In the genomic region with DNA sequence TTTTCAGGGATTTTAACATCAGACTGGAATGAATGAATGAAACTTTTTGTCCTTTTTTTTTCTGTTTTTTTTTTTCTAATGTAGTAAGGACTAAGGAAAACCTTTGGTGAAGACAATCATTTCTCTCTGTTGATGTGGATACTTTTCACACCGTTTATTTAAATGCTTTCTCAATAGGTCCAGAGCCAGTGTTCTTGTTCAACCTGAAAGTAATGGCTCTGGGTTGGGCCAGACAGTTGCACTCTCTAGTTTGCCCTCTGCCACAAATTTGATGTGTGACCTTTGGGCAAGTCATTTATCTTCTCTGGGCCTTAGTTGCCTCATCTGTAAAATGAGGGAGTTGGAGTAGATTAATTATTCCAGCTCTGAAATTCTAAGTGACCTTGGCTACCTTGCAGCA, we compare ENCODE assay signal across 20 cellular contexts. TPM values are rescaled to one million over a fixed set of nuclear protein-coding genes. Genes with fewer than 3 reads are reported as not detected.
A peak's percentile ranks its signal among the peaks of the same experiment; 100 is the strongest.
DNase-seq lines count a peak whose midpoint lies in the region; ATAC-seq, FAIRE-seq and TF ChIP-seq lines count a peak whose summit lies in the region.
"Had no signal": no experiment of that assay in that cellular context is flagged by ENCODE, and none has a peak within 500 bp of the region (broad histone marks: within the 10 kb centered on the region; RNA-seq: fewer than 3 reads in every experiment).

No MANE protein-coding gene starts in this region.

- BruUV-seq in HCT116 (replicated peaks; lab: Mats Ljungman, UMichigan) = no TSS peak

- TF ChIP-seq POLR2A in HCT116 (IDR thresholded peaks at IDR 0.05; ENCODE audit: borderline replicate concordance, extremely low read depth, insufficient read depth, insufficient read length) = no peak

- no peak overlapping the region for H2AFZ ChIP-seq in HCT116 (ENCODE audit: low read depth, low read length, poor library complexity, severe bottlenecking)
- H2AFZ ChIP-seq in astrocyte (ENCODE audit: low read depth, low read length) = no peak overlapping the region
- H2AFZ ChIP-seq: GM23248 had no signal

- TF ChIP-seq RAD21 in HCT116 (IDR thresholded peaks at IDR 0.05; ENCODE audit: low read depth) = no peak

- no peak for FAIRE-seq in astrocyte (lab: Jason Lieb, UNC)

- no peak for TF ChIP-seq CTCF in activated CD8-positive, alpha-beta T cell treated with anti-CD3 and anti-CD28 coated beads for 36 hours (IDR thresholded peaks at IDR 0.05)
- TF ChIP-seq CTCF in HCT116 (IDR thresholded peaks at IDR 0.05 in 2 of 3, conservative IDR thresholded peaks at IDR 0.05 in 1 of 3; ENCODE audit: borderline replicate concordance in 1 of 3, insufficient read depth in 1 of 3, low read depth in 2 of 3, low read length in 2 of 3) (no peak), astrocyte (IDR thresholded peaks at IDR 0.05; ENCODE audit: insufficient read depth, low read depth, low read length) (no peak)

- H3K36me3 Mint-ChIP-seq in activated CD8-positive, alpha-beta T cell treated with anti-CD3 and anti-CD28 coated beads for 36 hours (ENCODE audit: low read depth) = peaks cover 69% of the 10 kb centered on the region
- peaks cover 83% of the 10 kb centered on the region for H3K36me3 Mint-ChIP-seq in activated CD8-positive, alpha-beta T cell treated with anti-CD3 and anti-CD28 coated beads, Interleukin-2, amount 10 ng/mL, durations not matched to agents 7 days and 5 days (ENCODE audit: low read depth)
- peaks cover 23% of the 10 kb centered on the region for H3K36me3 Mint-ChIP-seq in astrocyte (ENCODE audit: low read depth, unreplicated experiment)
- H3K36me3 Mint-ChIP-seq in stimulated activated naive B cell treated with anti-CD40 and anti-IgM and Interleukin-4, amounts not matched to agents 10 μg/mL and 1 μg/mL and 100 μg/mL, for 72 hours = peaks cover 43 to 71% of the 10 kb centered on the region in 2 donors

- CTCF ChIA-PET in activated CD8-positive, alpha-beta T cell treated with anti-CD3 and anti-CD28 coated beads for 36 hours (lab: Charles Lee) = no interaction called here
- CTCF ChIA-PET in activated CD8-positive, alpha-beta T cell treated with anti-CD3 and anti-CD28 coated beads, Interleukin-2, amount 10 ng/mL, durations not matched to agents 7 days and 5 days (lab: Charles Lee) = interaction anchor here (1.7 kb wide), 1 partner anchor 264 kb away, joined by 4 read pairs; a partner anchor contains a TSS
- CTCF ChIA-PET in HCT116 (lab: Charles Lee) = no interaction called here

- H3K4me2 ChIP-seq in HCT116 (ENCODE audit: low read length) (no peak overlapping the region), astrocyte (ENCODE audit: low read length) (no peak overlapping the region)

- RAD21 ChIA-PET in HCT116 (lab: Charles Lee; ENCODE audit: low non-redundant PET in 1 of 2, low total read pairs in 2 of 2, uncharacterized antibody in 2 of 2, unreplicated experiment in 2 of 2) = no interaction called here

- no peaks in the 10 kb centered on the region for H3K79me2 ChIP-seq in HCT116 (ENCODE audit: insufficient read depth, low read length)
- H3K79me2 ChIP-seq in astrocyte (ENCODE audit: insufficient read depth, low read length) = peaks cover 4% of the 10 kb centered on the region

- H3K36me3 ChIP-seq in HCT116 (ENCODE audit: control insufficient read depth in 1 of 2, insufficient read depth in 2 of 2, low read length in 2 of 2) = peaks cover 9 to 33% of the 10 kb centered on the region in 2 experiments; a peak in 3 of 4 replicates
- H3K36me3 ChIP-seq in astrocyte (ENCODE audit: insufficient read depth, low read length) = peaks cover 26% of the 10 kb centered on the region

- H3K9me3 ChIP-seq in HCT116 (ENCODE audit: control insufficient read depth in 1 of 2, insufficient read depth in 1 of 2, low read depth in 1 of 2, low read length in 2 of 2) (no peaks in the 10 kb centered on the region), astrocyte (ENCODE audit: insufficient read depth, low read depth, low read length) (no peaks in the 10 kb centered on the region)
- H3K9me3 ChIP-seq: SJCRH30 had no signal

- peak overlapping the region; percentile 95 for H3K27ac Mint-ChIP-seq in activated CD8-positive, alpha-beta T cell treated with anti-CD3 and anti-CD28 coated beads for 36 hours
- H3K27ac Mint-ChIP-seq in activated CD8-positive, alpha-beta T cell treated with anti-CD3 and anti-CD28 coated beads, Interleukin-2, amount 10 ng/mL, durations not matched to agents 7 days and 5 days = no peak overlapping the region
- peak overlapping the region; percentile 38 for H3K27ac Mint-ChIP-seq in astrocyte (ENCODE audit: unreplicated experiment)
- peak overlapping the region; percentile 14 for H3K27ac Mint-ChIP-seq in stimulated activated naive B cell treated with anti-CD40 and anti-IgM and Interleukin-4, amounts not matched to agents 10 μg/mL and 1 μg/mL and 100 μg/mL, for 72 hours

- intact Hi-C loops in activated CD8-positive, alpha-beta T cell treated with anti-CD3 and anti-CD28 coated beads for 36 hours (cut with micrococcal nuclease) = loop anchor here (5.0 to 10.0 kb wide), 2 partner anchors 46 to 269 kb away; no protein-coding TSS in a partner anchor
- intact Hi-C loops in HCT116 (cut with micrococcal nuclease) = no loop called here

- H3K4me1 ChIP-seq in HCT116 (ENCODE audit: control insufficient read depth in 1 of 2, insufficient read depth in 2 of 2, low read length in 2 of 2) = peaks cover 6 to 18% of the 10 kb centered on the region in 2 experiments; a peak in 3 of 4 replicates
- peaks cover 9% of the 10 kb centered on the region for H3K4me1 ChIP-seq in astrocyte (ENCODE audit: insufficient read depth, low read length)
- H3K4me1 ChIP-seq: SJCRH30 had no signal

- H4K20me1 ChIP-seq in HCT116 (ENCODE audit: insufficient read depth) (no peaks in the 10 kb centered on the region), astrocyte (ENCODE audit: insufficient read depth, low read length) (peaks cover 20% of the 10 kb centered on the region)

- no peaks in the 10 kb centered on the region for H3K27me3 ChIP-seq in HCT116 (ENCODE audit: insufficient read depth, low read length)
- H3K27me3 ChIP-seq in astrocyte (ENCODE audit: insufficient read depth, low read length) = no peaks in the 10 kb centered on the region
- H3K27me3 ChIP-seq: SJCRH30 had no signal

- H3K9ac ChIP-seq in HCT116 (ENCODE audit: low read length) = no peak overlapping the region
- H3K9ac ChIP-seq in astrocyte (ENCODE audit: low read length) = no peak overlapping the region
- H3K9ac ChIP-seq: GM23248 had no signal

- no peak for DNase-seq in activated CD8-positive, alpha-beta T cell treated with anti-CD3 and anti-CD28 coated beads for 36 hours
- no peak for DNase-seq in activated CD8-positive, alpha-beta T cell treated with anti-CD3 and anti-CD28 coated beads, Interleukin-2, amount 10 ng/mL, durations not matched to agents 7 days and 5 days
- DNase-seq in HCT116 (ENCODE audit: low read depth, low spot score) (no peak), astrocyte (ENCODE audit: low read depth) (no peak), foreskin melanocyte (no peak)
- no peak for DNase-seq in stimulated activated naive B cell treated with anti-CD40 and anti-IgM and Interleukin-4, amounts not matched to agents 10 μg/mL and 1 μg/mL and 100 μg/mL, for 72 hours
- no peak for DNase-seq in activated effector memory CD4-positive, alpha-beta T cell treated with Interleukin-2 at 50 U/mL for 16 hours
- DNase-seq: 8988T; CD4-positive, alpha-beta memory T cell; DMS79; GM23248; MV-4-11; NCI-H1417; NCI-H1930; NCI-H446; NCI-H69; NK-92 treated with Interleukin-12 subunit alpha and Interleukin-12 subunit beta, amount 100 ng/mL, for 24 hours; SJCRH30 had no signal

- H3K27ac ChIP-seq in HCT116 (ENCODE audit: low read depth, low read length) (peak overlapping the region; percentile 14; the same call in 1 of the 2 replicates), astrocyte (ENCODE audit: low read depth, low read length) (peak overlapping the region; percentile 20)
- H3K27ac ChIP-seq: GM23248, RWPE1, SJCRH30 had no signal

- POLR2A ChIA-PET in activated CD8-positive, alpha-beta T cell treated with anti-CD3 and anti-CD28 coated beads for 36 hours (lab: Charles Lee) = no interaction called here
- POLR2A ChIA-PET in activated CD8-positive, alpha-beta T cell treated with anti-CD3 and anti-CD28 coated beads, Interleukin-2, amount 10 ng/mL, durations not matched to agents 7 days and 5 days (lab: Charles Lee) = interaction anchor here (0.6 kb wide), 1 partner anchor 30 kb away, joined by 5 read pairs; no protein-coding TSS in a partner anchor
- POLR2A ChIA-PET in HCT116 (lab: Charles Lee) = no interaction called here

- H3K4me3 ChIP-seq in HCT116 (replicated peaks in 1 of 2; ENCODE audit: low read depth in 1 of 2, low read length in 2 of 2) (no peak overlapping the region), astrocyte (ENCODE audit: insufficient read depth, low read depth, low read length) (no peak overlapping the region)
- H3K4me3 ChIP-seq: GM23248, SJCRH30 had no signal

- no peak overlapping the region for H3K4me3 Mint-ChIP-seq in activated CD8-positive, alpha-beta T cell treated with anti-CD3 and anti-CD28 coated beads for 36 hours
- no peak overlapping the region for H3K4me3 Mint-ChIP-seq in activated CD8-positive, alpha-beta T cell treated with anti-CD3 and anti-CD28 coated beads, Interleukin-2, amount 10 ng/mL, durations not matched to agents 7 days and 5 days
- no peak overlapping the region for H3K4me3 Mint-ChIP-seq in astrocyte (ENCODE audit: unreplicated experiment)
- H3K4me3 Mint-ChIP-seq in stimulated activated naive B cell treated with anti-CD40 and anti-IgM and Interleukin-4, amounts not matched to agents 10 μg/mL and 1 μg/mL and 100 μg/mL, for 72 hours = peak overlapping the region in 1 of 2 donors; percentile 77
- H3K4me3 Mint-ChIP-seq: CD4-positive, alpha-beta memory T cell had no signal

- peak; percentile 19 for ATAC-seq in activated CD8-positive, alpha-beta T cell treated with anti-CD3 and anti-CD28 coated beads for 36 hours
- no peak for ATAC-seq in activated CD8-positive, alpha-beta T cell treated with anti-CD3 and anti-CD28 coated beads, Interleukin-2, amount 10 ng/mL, durations not matched to agents 7 days and 5 days
- ATAC-seq in HCT116 (no peak), GM21529 (IDR thresholded peaks at IDR 0.05; ENCODE audit: unreplicated experiment) (no peak)
- peak in 1 of 2 donors; percentile 33 for ATAC-seq in stimulated activated naive B cell treated with anti-CD40 and anti-IgM and Interleukin-4, amounts not matched to agents 10 μg/mL and 1 μg/mL and 100 μg/mL, for 72 hours (replicated peaks)

- peaks cover 21% of the 10 kb centered on the region for H3K9me3 Mint-ChIP-seq in activated CD8-positive, alpha-beta T cell treated with anti-CD3 and anti-CD28 coated beads for 36 hours
- H3K9me3 Mint-ChIP-seq in activated CD8-positive, alpha-beta T cell treated with anti-CD3 and anti-CD28 coated beads, Interleukin-2, amount 10 ng/mL, durations not matched to agents 7 days and 5 days (ENCODE audit: insufficient read depth) = peaks cover 14% of the 10 kb centered on the region
- no peaks in the 10 kb centered on the region for H3K9me3 Mint-ChIP-seq in astrocyte (ENCODE audit: unreplicated experiment)
- peaks cover 10 to 14% of the 10 kb centered on the region in 2 donors for H3K9me3 Mint-ChIP-seq in stimulated activated naive B cell treated with anti-CD40 and anti-IgM and Interleukin-4, amounts not matched to agents 10 μg/mL and 1 μg/mL and 100 μg/mL, for 72 hours

- H3K4me1 Mint-ChIP-seq in activated CD8-positive, alpha-beta T cell treated with anti-CD3 and anti-CD28 coated beads for 36 hours (ENCODE audit: low read depth) = peaks cover 23% of the 10 kb centered on the region
- H3K4me1 Mint-ChIP-seq in activated CD8-positive, alpha-beta T cell treated with anti-CD3 and anti-CD28 coated beads, Interleukin-2, amount 10 ng/mL, durations not matched to agents 7 days and 5 days (ENCODE audit: low read depth) = peaks cover 14% of the 10 kb centered on the region
- peaks cover 7% of the 10 kb centered on the region for H3K4me1 Mint-ChIP-seq in astrocyte (ENCODE audit: low read depth, unreplicated experiment)
- peaks cover 10 to 28% of the 10 kb centered on the region in 2 donors for H3K4me1 Mint-ChIP-seq in stimulated activated naive B cell treated with anti-CD40 and anti-IgM and Interleukin-4, amounts not matched to agents 10 μg/mL and 1 μg/mL and 100 μg/mL, for 72 hours

- H3K9me2 ChIP-seq in HCT116 (ENCODE audit: insufficient read depth) = no peaks in the 10 kb centered on the region

- no peaks in the 10 kb centered on the region for H3K27me3 Mint-ChIP-seq in activated CD8-positive, alpha-beta T cell treated with anti-CD3 and anti-CD28 coated beads for 36 hours
- no peaks in the 10 kb centered on the region for H3K27me3 Mint-ChIP-seq in activated CD8-positive, alpha-beta T cell treated with anti-CD3 and anti-CD28 coated beads, Interleukin-2, amount 10 ng/mL, durations not matched to agents 7 days and 5 days (ENCODE audit: low read depth)
- H3K27me3 Mint-ChIP-seq in astrocyte (ENCODE audit: low read depth, unreplicated experiment) = no peaks in the 10 kb centered on the region
- H3K27me3 Mint-ChIP-seq in stimulated activated naive B cell treated with anti-CD40 and anti-IgM and Interleukin-4, amounts not matched to agents 10 μg/mL and 1 μg/mL and 100 μg/mL, for 72 hours = no peaks in the 10 kb centered on the region
- H3K27me3 Mint-ChIP-seq: CD4-positive, alpha-beta memory T cell had no signal

RNA-seq across cellular contexts. Expression of a gene that starts 53.4 kb away (rescaled TPM):
- 10 to 100 TPM; 68.1 to 71.2 TPM for total RNA-seq in activated CD8-positive, alpha-beta T cell treated with anti-CD3 and anti-CD28 coated beads for 36 hours
- 10 to 100 TPM; 76.9 to 77.6 TPM for total RNA-seq in activated CD8-positive, alpha-beta T cell treated with anti-CD3 and anti-CD28 coated beads, Interleukin-2, amount 10 ng/mL, durations not matched to agents 7 days and 5 days
- 96.3 TPM for total RNA-seq in HCT116 (2021; ENCODE audit: unreplicated experiment)
- 55.6 and 61.8 TPM in 2 replicates for polyA plus RNA-seq in HCT116 (2012)
- total RNA-seq in astrocyte = 84.3 and 87.7 TPM in 2 replicates
